ENCODE assay signal across 15 cellular contexts in genomic region chr15:39204031-39204430, GRCh38.
DNase-seq lines count a peak whose midpoint lies in the region; ATAC-seq and TF ChIP-seq lines count a peak whose summit lies in the region.
"Had no signal": no experiment of that assay in that cellular context is flagged by ENCODE, and none has a peak within 500 bp of the region (broad histone marks: within the 10 kb centered on the region; RNA-seq: fewer than 3 reads in every experiment).

No MANE protein-coding gene starts in this region.

- intact Hi-C loops in activated T-helper 1 cell treated with anti-CD3 and anti-CD28 coated beads, Interleukin-12 subunit alpha, Interleukin-12 subunit beta, Interleukin-2, Interleukin-4 antibody, amounts not matched to agents 30 ng/mL and 10 ng/mL and 1 ng/mL, durations not matched to agents 14 hours and 24 hours and 36 hours (cut with micrococcal nuclease) = no loop called here
- intact Hi-C loops in esophagus muscularis mucosa (cut with DNase I) = no loop called here

- DNase-seq in AG10803 (ENCODE audit: low read depth) (peak; percentile 67), LHCN-M2 (ENCODE audit: low read depth) (peak; percentile 54), cardiac fibroblast (ENCODE audit: low read depth in 2 of 2) (peak; percentile 46 to 74), foreskin fibroblast (peak; percentile 23 to 43), SW480 (ENCODE audit: low spot score) (no peak), esophagus muscularis mucosa (ENCODE audit: extremely low spot score) (no peak)
- no peak for DNase-seq in activated T-helper 1 cell treated with anti-CD3 and anti-CD28 coated beads, Interleukin-12 subunit alpha, Interleukin-12 subunit beta, Interleukin-2, Interleukin-4 antibody, amounts not matched to agents 30 ng/mL and 10 ng/mL and 1 ng/mL, durations not matched to agents 14 hours and 24 hours and 36 hours (ENCODE audit: low spot score)
- DNase-seq: AML-193, Caco-2, DMS53, NCI-H1092 treated with DMSO at 0.1 percent for 48 hours, NCI-H1694 treated with DMSO at 0.1 percent for 48 hours, PC-9 had no signal

- ATAC-seq in GM18870 (IDR thresholded peaks at IDR 0.05; ENCODE audit: unreplicated experiment) = no peak
- ATAC-seq: Right ventricle myocardium inferior had no signal

- no peak overlapping the region for H3K4me3 ChIP-seq in AG10803 (ENCODE audit: low read length)
- no peak overlapping the region for H3K4me3 ChIP-seq in cardiac fibroblast (replicated peaks in 1 of 2; ENCODE audit: low read depth in 2 of 2, low read length in 2 of 2)
- H3K4me3 ChIP-seq in foreskin fibroblast (ENCODE audit: low read depth in 1 of 2, low read length in 2 of 2) = no peak overlapping the region
- H3K4me3 ChIP-seq in esophagus muscularis mucosa = no peak overlapping the region
- H3K4me3 ChIP-seq: PC-9 had no signal

- TF ChIP-seq CTCF in AG10803 (conservative IDR thresholded peaks at IDR 0.05; ENCODE audit: low read length) (no peak), cardiac fibroblast (IDR thresholded peaks at IDR 0.05; ENCODE audit: low read depth, low read length) (no peak), foreskin fibroblast (IDR thresholded peaks at IDR 0.05; ENCODE audit: low read depth, low read length) (no peak), esophagus muscularis mucosa (IDR thresholded peaks at IDR 0.05) (no peak)

- TF ChIP-seq POLR2A in esophagus muscularis mucosa (IDR thresholded peaks at IDR 0.05; ENCODE audit: low read depth) = no peak

- H3K4me3 Mint-ChIP-seq in activated T-helper 1 cell treated with anti-CD3 and anti-CD28 coated beads, Interleukin-12 subunit alpha, Interleukin-12 subunit beta, Interleukin-2, Interleukin-4 antibody, amounts not matched to agents 30 ng/mL and 10 ng/mL and 1 ng/mL, durations not matched to agents 14 hours and 24 hours and 36 hours = no peak overlapping the region

- 50% methylated on average over 1 of the region's 1 CpG for WGBS in esophagus muscularis mucosa

- no peaks in the 10 kb centered on the region for H3K27me3 ChIP-seq in esophagus muscularis mucosa

- no peak overlapping the region for H3K27ac ChIP-seq in esophagus muscularis mucosa (replicated peaks in 1 of 4)

- peaks cover 4% of the 10 kb centered on the region for H3K27me3 Mint-ChIP-seq in activated T-helper 1 cell treated with anti-CD3 and anti-CD28 coated beads, Interleukin-12 subunit alpha, Interleukin-12 subunit beta, Interleukin-2, Interleukin-4 antibody, amounts not matched to agents 30 ng/mL and 10 ng/mL and 1 ng/mL, durations not matched to agents 14 hours and 24 hours and 36 hours (ENCODE audit: insufficient read depth)

- no peaks in the 10 kb centered on the region for H3K4me1 Mint-ChIP-seq in activated T-helper 1 cell treated with anti-CD3 and anti-CD28 coated beads, Interleukin-12 subunit alpha, Interleukin-12 subunit beta, Interleukin-2, Interleukin-4 antibody, amounts not matched to agents 30 ng/mL and 10 ng/mL and 1 ng/mL, durations not matched to agents 14 hours and 24 hours and 36 hours (ENCODE audit: low read depth)

- no peaks in the 10 kb centered on the region for H3K9me3 Mint-ChIP-seq in activated T-helper 1 cell treated with anti-CD3 and anti-CD28 coated beads, Interleukin-12 subunit alpha, Interleukin-12 subunit beta, Interleukin-2, Interleukin-4 antibody, amounts not matched to agents 30 ng/mL and 10 ng/mL and 1 ng/mL, durations not matched to agents 14 hours and 24 hours and 36 hours

- no peak overlapping the region for H3K27ac Mint-ChIP-seq in activated T-helper 1 cell treated with anti-CD3 and anti-CD28 coated beads, Interleukin-12 subunit alpha, Interleukin-12 subunit beta, Interleukin-2, Interleukin-4 antibody, amounts not matched to agents 30 ng/mL and 10 ng/mL and 1 ng/mL, durations not matched to agents 14 hours and 24 hours and 36 hours

- H3K9me3 ChIP-seq in esophagus muscularis mucosa = no peaks in the 10 kb centered on the region

- H3K4me1 ChIP-seq in esophagus muscularis mucosa = peaks cover 0 to 4% (median 0%) of the 10 kb centered on the region in 4 donors

- TF ChIP-seq EP300 in esophagus muscularis mucosa (IDR thresholded peaks at IDR 0.05) = no peak

- H3K36me3 ChIP-seq in esophagus muscularis mucosa = no peaks in the 10 kb centered on the region

- no peaks in the 10 kb centered on the region for H3K36me3 Mint-ChIP-seq in activated T-helper 1 cell treated with anti-CD3 and anti-CD28 coated beads, Interleukin-12 subunit alpha, Interleukin-12 subunit beta, Interleukin-2, Interleukin-4 antibody, amounts not matched to agents 30 ng/mL and 10 ng/mL and 1 ng/mL, durations not matched to agents 14 hours and 24 hours and 36 hours (ENCODE audit: low read depth)

Comparison
In these comparisons a context has a peak if more than half of its experiments do, and no peak if none do; other contexts are left out.
1. DNase-seq: peak in AG10803 (single experiment), LHCN-M2 (single experiment), cardiac fibroblast (2 of 2) and foreskin fibroblast (2 of 2); none in activated T-helper 1 cell treated with anti-CD3 and anti-CD28 coated beads, Interleukin-12 subunit alpha, Interleukin-12 subunit beta, Interleukin-2, Interleukin-4 antibody, amounts not matched to agents 30 ng/mL and 10 ng/mL and 1 ng/mL, durations not matched to agents 14 hours and 24 hours and 36 hours (single experiment), SW480 (single experiment) and esophagus muscularis mucosa (single experiment).